8 cellular contexts compared by ENCODE assay signal in genomic region chr3:127750226-127751031, GRCh38.
A peak's percentile ranks its signal among the peaks of the same experiment; 100 is the strongest.
DNase-seq lines count a peak whose midpoint lies in the region; ATAC-seq and TF ChIP-seq lines count a peak whose summit lies in the region.

No MANE protein-coding gene starts in this region.

- H3K4me1 ChIP-seq in adrenal gland (replicated peaks in 1 of 2), result no peaks in the 10 kb centered on the region

- H3K9me3 ChIP-seq in adrenal gland (replicated peaks in 1 of 3), result no peaks in the 10 kb centered on the region

- 74 to 89% (median 84%) methylated on average over 12 of the region's 12 CpGs for WGBS in adrenal gland, 4 donors

- no peak for TF ChIP-seq POLR2A in adrenal gland (IDR thresholded peaks at IDR 0.05)

- TF ChIP-seq CTCF in adrenal gland (IDR thresholded peaks at IDR 0.05), result no peak

- peak; percentile 26 for ATAC-seq in HG02870 (IDR thresholded peaks at IDR 0.05; ENCODE audit: unreplicated experiment)

- intact Hi-C loops in adrenal gland (cut with DNase I), result no loop called here

- peak; percentile 9 for DNase-seq in stimulated activated CD4-positive, alpha-beta T cell treated with anti-CD3 and anti-CD28 coated beads, Interleukin-15, amount 100 ng/mL, for 24 hours
- no peak for DNase-seq in stimulated activated CD4-positive, alpha-beta T cell treated with anti-CD3 and anti-CD28 coated beads, Interleukin-4, amount 100 ng/mL, for 24 hours
- DNase-seq in NOMO-1 treated with dmso at 0.1 percent for 144 hours (lab: John Stamatoyannopoulos, UW; ENCODE audit: unreplicated experiment) (peak; percentile 30), foreskin melanocyte (peak; percentile 98), putamen (ENCODE audit: low spot score) (no peak), adrenal gland (no peak), NCI-H2227 treated with DMSO at 0.1 percent for 48 hours (lab: John Stamatoyannopoulos, UW) (no peak)

- H3K36me3 ChIP-seq in adrenal gland (replicated peaks in 1 of 2), result no peaks in the 10 kb centered on the region

- H3K4me3 ChIP-seq in adrenal gland, result no peak overlapping the region

- no peak overlapping the region for H3K27ac ChIP-seq in adrenal gland

- no peaks in the 10 kb centered on the region for H3K27me3 ChIP-seq in adrenal gland

Comparison
In these comparisons a context has a peak if more than half of its experiments do, and no peak if none do; other contexts are left out.
1. DNase-seq: peak in stimulated activated CD4-positive, alpha-beta T cell treated with anti-CD3 and anti-CD28 coated beads, Interleukin-15, amount 100 ng/mL, for 24 hours (single experiment), NOMO-1 treated with dmso at 0.1 percent for 144 hours (single experiment) and foreskin melanocyte (single experiment); none in stimulated activated CD4-positive, alpha-beta T cell treated with anti-CD3 and anti-CD28 coated beads, Interleukin-4, amount 100 ng/mL, for 24 hours (single experiment), putamen (single experiment), adrenal gland (0 of 7) and NCI-H2227 treated with DMSO at 0.1 percent for 48 hours (single experiment).